In genomic region chr19:15154002-15154612, GRCh38 we compare ENCODE assay signal across 8 cellular contexts. TPM values are rescaled to one million over a fixed set of nuclear protein-coding genes. Genes with fewer than 3 reads are reported as not detected.
A peak's percentile ranks its signal among the peaks of the same experiment; 100 is the strongest.
DNase-seq lines count a peak whose midpoint lies in the region; ATAC-seq lines count a peak whose summit lies in the region.

No MANE protein-coding gene starts in this region.

- no peak overlapping the region for H3K9ac ChIP-seq in adipocyte (ENCODE audit: low read length)

- peak; percentile 21 for DNase-seq in activated naive CD4-positive, alpha-beta T cell treated with Interleukin-2 at 50 U/mL for 16 hours
- DNase-seq in activated naive CD4-positive, alpha-beta T cell (lab: John Stamatoyannopoulos, UW) = no peak
- DNase-seq in NCI-H2196 treated with DMSO at 0.1 percent for 48 hours (lab: John Stamatoyannopoulos, UW; ENCODE audit: unreplicated experiment) (peak; percentile 4), adipocyte (ENCODE audit: low read depth) (peak; percentile 44), left lobe of liver (ENCODE audit: low spot score) (no peak)

- H3K36me3 ChIP-seq in adipocyte (ENCODE audit: control insufficient read depth, insufficient read depth, low read length, severe bottlenecking) = peaks cover 1% of the 10 kb centered on the region

- H3K27me3 ChIP-seq in adipocyte (replicated peaks; ENCODE audit: control insufficient read depth, insufficient read depth, low read length) = no peaks in the 10 kb centered on the region

- H3K9me3 ChIP-seq in adipocyte (ENCODE audit: control insufficient read depth, low read length) = peaks cover 7% of the 10 kb centered on the region

- ATAC-seq in left lobe of liver (peak; percentile 64), HG02884 (IDR thresholded peaks at IDR 0.05; ENCODE audit: unreplicated experiment) (no peak), HG02798 (IDR thresholded peaks at IDR 0.05; ENCODE audit: poor library complexity, unreplicated experiment) (no peak)
- ATAC-seq in activated CD4-positive, CD25-positive, alpha-beta regulatory T cell treated with anti-CD3 and anti-CD28 coated beads, Interleukin-2, amount 50 U/mL, for 24 hours = no peak

- no peaks in the 10 kb centered on the region for H3K4me1 ChIP-seq in adipocyte (ENCODE audit: control insufficient read depth, insufficient read depth, low read length)

- no peak overlapping the region for H3K4me3 ChIP-seq in adipocyte (ENCODE audit: low read length)

RNA-seq across cellular contexts. Expression of gene NOTCH3, which starts 46.7 kb away (rescaled TPM):
- total RNA-seq in left lobe of liver = 4.6 TPM

RNA-seq across cellular contexts. Expression of gene SYDE1, which starts 46.9 kb away (rescaled TPM):
- total RNA-seq in left lobe of liver = 3.4 TPM

Comparison
In these comparisons a context has a peak if more than half of its experiments do, and no peak if none do; other contexts are left out.
1. DNase-seq: peak in activated naive CD4-positive, alpha-beta T cell treated with Interleukin-2 at 50 U/mL for 16 hours (single experiment), NCI-H2196 treated with DMSO at 0.1 percent for 48 hours (single experiment) and adipocyte (single experiment); none in activated naive CD4-positive, alpha-beta T cell (0 of 4) and left lobe of liver (single experiment).